Comparison of ENCODE assay signal across 26 cellular contexts in the genomic region with DNA sequence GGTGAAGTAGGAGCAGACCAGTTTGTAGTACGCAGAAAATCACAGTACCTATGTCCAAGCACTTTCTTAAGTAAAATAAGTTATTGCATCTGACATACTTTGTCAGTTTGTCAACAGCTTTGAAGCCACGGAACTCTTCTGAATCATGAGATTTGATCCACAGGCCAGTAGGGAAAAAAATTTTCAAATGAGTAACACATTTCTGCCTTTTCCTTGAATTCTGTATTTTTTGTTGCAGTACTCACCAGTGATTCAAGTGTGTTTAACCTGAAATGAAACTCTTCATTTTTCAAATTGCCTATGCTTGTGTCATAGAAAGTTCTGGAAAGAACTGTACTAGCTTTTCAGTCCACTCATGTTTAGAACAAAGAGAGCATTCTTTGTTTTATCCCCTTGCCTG.
A peak's percentile ranks its signal among the peaks of the same experiment; 100 is the strongest.
DNase-seq lines count a peak whose midpoint lies in the region; ATAC-seq and TF ChIP-seq lines count a peak whose summit lies in the region.
"Had no signal": no experiment of that assay in that cellular context is flagged by ENCODE, and none has a peak within 500 bp of the region (broad histone marks: within the 10 kb centered on the region; RNA-seq: fewer than 3 reads in every experiment).

No MANE protein-coding gene starts in this region.

- H3K4me3 ChIP-seq in PC-3 (ENCODE audit: low read length) (no peak overlapping the region), choroid plexus epithelial cell (ENCODE audit: low read depth, low read length) (no peak overlapping the region), mesenchymal stem cell (ENCODE audit: insufficient read depth in 1 of 2, low read depth in 1 of 2, low read length in 2 of 2) (no peak overlapping the region)
- H3K4me3 ChIP-seq: dorsolateral prefrontal cortex, MG63, mucosa of descending colon, neural progenitor cell, prostate gland, skin epidermis had no signal

- no peak overlapping the region for H2BK15ac ChIP-seq in mesenchymal stem cell (ENCODE audit: low read depth, poor library complexity, severe bottlenecking)

- H3K27me3 Mint-ChIP-seq in activated CD4-positive, alpha-beta T cell treated with anti-CD3 and anti-CD28 coated beads for 36 hours, result no peaks in the 10 kb centered on the region
- H3K27me3 Mint-ChIP-seq in naive thymus-derived CD8-positive, alpha-beta T cell, result peaks cover 0 to 9% (median 0%) of the 10 kb centered on the region in 5 donors
- H3K27me3 Mint-ChIP-seq: CD4-positive, alpha-beta memory T cell; T-helper 17 cell had no signal

- no peaks in the 10 kb centered on the region for H3K36me3 Mint-ChIP-seq in activated CD4-positive, alpha-beta T cell treated with anti-CD3 and anti-CD28 coated beads for 36 hours (ENCODE audit: low read depth)
- H3K36me3 Mint-ChIP-seq in naive thymus-derived CD8-positive, alpha-beta T cell, result no peaks in the 10 kb centered on the region
- H3K36me3 Mint-ChIP-seq: CD4-positive, alpha-beta memory T cell; neural progenitor cell had no signal

- no peak overlapping the region for H3K27ac Mint-ChIP-seq in activated CD4-positive, alpha-beta T cell treated with anti-CD3 and anti-CD28 coated beads for 36 hours
- H3K27ac Mint-ChIP-seq in naive thymus-derived CD8-positive, alpha-beta T cell, result no peak overlapping the region
- H3K27ac Mint-ChIP-seq: neural progenitor cell, T-helper 17 cell had no signal

- 0% methylated on average over 1 of the region's 2 CpGs for WGBS in mesenchymal stem cell

- H3K27ac ChIP-seq in PC-3 (ENCODE audit: low read length), result peak overlapping the region; percentile 96
- H3K27ac ChIP-seq in mesenchymal stem cell (ENCODE audit: low read length, poor library complexity, severe bottlenecking), result no peak overlapping the region
- H3K27ac ChIP-seq: dorsolateral prefrontal cortex, neural progenitor cell, prostate gland, skin epidermis, WERI-Rb-1 had no signal

- no peak overlapping the region for H3K4ac ChIP-seq in mesenchymal stem cell (ENCODE audit: low read depth in 1 of 2, low read length in 2 of 2)

- peak; percentile 26 for DNase-seq in EL
- peak; percentile 69 for DNase-seq in PC-3
- DNase-seq in choroid plexus epithelial cell (ENCODE audit: low read depth), result peak; percentile 12
- DNase-seq in mesenchymal stem cell, result peak; percentile 7
- DNase-seq in hypothalamus (lab: John Stamatoyannopoulos, UW), result no peak
- no peak for DNase-seq in COLO668 (lab: John Stamatoyannopoulos, UW; ENCODE audit: unreplicated experiment)
- no peak for DNase-seq in activated CD4-positive, alpha-beta T cell treated with anti-CD3 and anti-CD28 coated beads for 36 hours
- no peak for DNase-seq in naive thymus-derived CD8-positive, alpha-beta T cell
- DNase-seq: activated CD8-positive, alpha-beta memory T cell treated with anti-CD3 and anti-CD28 coated beads, Interleukin-2, amount 50 U/mL, for 48 hours; activated effector memory CD4-positive, alpha-beta T cell treated with Interleukin-2 at 50 U/mL for 16 hours; CD4-positive, alpha-beta memory T cell; dorsolateral prefrontal cortex; head of caudate nucleus; MG63; mucosa of descending colon; NCI-H1436 treated with DMSO at 0.1 percent for 48 hours; NCI-H2171 treated with DMSO at 0.1 percent for 48 hours; SIG-M5; stimulated activated naive CD4-positive, alpha-beta T cell; T-helper 17 cell; WERI-Rb-1 had no signal

- H3K9ac ChIP-seq in PC-3 (ENCODE audit: low read length), result peak overlapping the region; percentile 58
- H3K9ac ChIP-seq in mesenchymal stem cell (ENCODE audit: low read length), result peak overlapping the region; percentile 39
- H3K9ac ChIP-seq: neural progenitor cell had no signal

- TF ChIP-seq CTCF in PC-3 (conservative IDR thresholded peaks at IDR 0.05; ENCODE audit: low read depth, low read length) (no peak), choroid plexus epithelial cell (conservative IDR thresholded peaks at IDR 0.05; ENCODE audit: low read depth, low read length) (no peak)

- H4K20me1 ChIP-seq in PC-3 (ENCODE audit: low read length), result no peaks in the 10 kb centered on the region

- H3K14ac ChIP-seq in mesenchymal stem cell (ENCODE audit: low read length in 2 of 2), result no peak overlapping the region

- H3K9me3 ChIP-seq in PC-3 (ENCODE audit: low read length), result no peaks in the 10 kb centered on the region
- no peaks in the 10 kb centered on the region for H3K9me3 ChIP-seq in mesenchymal stem cell (ENCODE audit: control insufficient read depth, low read length)
- H3K9me3 ChIP-seq: MG63, mucosa of descending colon, prostate gland had no signal

- H3K4me2 ChIP-seq in PC-3 (ENCODE audit: low read length) (no peak overlapping the region; the same call in 1 of the 2 replicates), mesenchymal stem cell (ENCODE audit: low read length, poor library complexity, severe bottlenecking) (no peak overlapping the region)
- H3K4me2 ChIP-seq: neural progenitor cell had no signal

- H2BK12ac ChIP-seq in mesenchymal stem cell (ENCODE audit: low read length in 2 of 2), result no peak overlapping the region

- H4K8ac ChIP-seq in mesenchymal stem cell (ENCODE audit: low read length), result no peak overlapping the region

- no peaks in the 10 kb centered on the region for H3K9me3 Mint-ChIP-seq in activated CD4-positive, alpha-beta T cell treated with anti-CD3 and anti-CD28 coated beads for 36 hours (ENCODE audit: low read depth)
- H3K9me3 Mint-ChIP-seq in naive thymus-derived CD8-positive, alpha-beta T cell, result no peaks in the 10 kb centered on the region
- H3K9me3 Mint-ChIP-seq: neural progenitor cell had no signal

- H3K9me2 ChIP-seq in PC-3 (replicated peaks; ENCODE audit: low read length), result no peaks in the 10 kb centered on the region

- H2AK5ac ChIP-seq in mesenchymal stem cell (ENCODE audit: low read length, severe bottlenecking), result no peak overlapping the region

- H3K4me1 ChIP-seq in PC-3 (ENCODE audit: insufficient read depth, low read length), result peaks cover 37% of the 10 kb centered on the region
- H3K4me1 ChIP-seq in mesenchymal stem cell (ENCODE audit: control insufficient read depth, insufficient read depth, low read depth, low read length), result no peaks in the 10 kb centered on the region
- H3K4me1 ChIP-seq: prostate gland had no signal

- H3K79me1 ChIP-seq in mesenchymal stem cell (replicated peaks; ENCODE audit: low read length, poor library complexity, severe bottlenecking), result no peaks in the 10 kb centered on the region

- no peak overlapping the region for H3K23ac ChIP-seq in mesenchymal stem cell (ENCODE audit: low read length in 2 of 2)

- no peak overlapping the region for H4K91ac ChIP-seq in mesenchymal stem cell (ENCODE audit: low read length)

- no peak overlapping the region for H2BK5ac ChIP-seq in mesenchymal stem cell (ENCODE audit: low read depth, low read length, poor library complexity, severe bottlenecking)

- no peaks in the 10 kb centered on the region for H3K79me2 ChIP-seq in PC-3 (ENCODE audit: low read length)

- H3F3A ChIP-seq in PC-3 (ENCODE audit: low read length, unreplicated experiment), result no peaks in the 10 kb centered on the region

- H3K4me3 Mint-ChIP-seq in activated CD4-positive, alpha-beta T cell treated with anti-CD3 and anti-CD28 coated beads for 36 hours, result no peak overlapping the region
- no peak overlapping the region for H3K4me3 Mint-ChIP-seq in naive thymus-derived CD8-positive, alpha-beta T cell
- H3K4me3 Mint-ChIP-seq: CD4-positive, alpha-beta memory T cell; neural progenitor cell; T-helper 17 cell had no signal

- CTCF ChIA-PET in PC-3 (lab: Charles Lee), result no interaction called here
- CTCF ChIA-PET in activated CD4-positive, alpha-beta T cell treated with anti-CD3 and anti-CD28 coated beads for 36 hours (lab: Charles Lee), result no interaction called here

- no peak overlapping the region for H2AFZ ChIP-seq in PC-3 (ENCODE audit: low read length)
- no peak overlapping the region for H2AFZ ChIP-seq in mesenchymal stem cell (ENCODE audit: low read depth, low read length)
- H2AFZ ChIP-seq: neural progenitor cell had no signal

- no peak overlapping the region for H2BK120ac ChIP-seq in mesenchymal stem cell (ENCODE audit: low read depth, low read length)

- no peaks in the 10 kb centered on the region for H3K27me3 ChIP-seq in PC-3 (ENCODE audit: low read length)
- no peaks in the 10 kb centered on the region for H3K27me3 ChIP-seq in mesenchymal stem cell (ENCODE audit: control insufficient read depth in 1 of 2, insufficient read depth in 1 of 2, low read length in 2 of 2)
- H3K27me3 ChIP-seq: MG63, neural progenitor cell had no signal

- POLR2A ChIA-PET in PC-3 (lab: Charles Lee; ENCODE audit: unreplicated experiment), result no interaction called here
- POLR2A ChIA-PET in activated CD4-positive, alpha-beta T cell treated with anti-CD3 and anti-CD28 coated beads for 36 hours (lab: Charles Lee), result no interaction called here
- POLR2A ChIA-PET in naive thymus-derived CD8-positive, alpha-beta T cell (lab: Charles Lee), result no interaction called here

- H3K18ac ChIP-seq in mesenchymal stem cell (ENCODE audit: low read depth in 1 of 2, low read length in 2 of 2), result no peak overlapping the region

- no TSS peak for BruUV-seq in PC-3 (replicated peaks; lab: Mats Ljungman, UMichigan)

- H3K4me1 Mint-ChIP-seq in activated CD4-positive, alpha-beta T cell treated with anti-CD3 and anti-CD28 coated beads for 36 hours, result peaks cover 6% of the 10 kb centered on the region
- peaks cover 7 to 15% (median 11%) of the 10 kb centered on the region in 4 donors for H3K4me1 Mint-ChIP-seq in naive thymus-derived CD8-positive, alpha-beta T cell
- H3K4me1 Mint-ChIP-seq: neural progenitor cell had no signal

- H3K36me3 ChIP-seq in PC-3 (ENCODE audit: low read depth, low read length) (no peaks in the 10 kb centered on the region), mesenchymal stem cell (ENCODE audit: control insufficient read depth in 1 of 2, insufficient read depth in 2 of 2, low read depth in 1 of 2, low read length in 2 of 2) (no peaks in the 10 kb centered on the region)
- H3K36me3 ChIP-seq: MG63, neural progenitor cell, prostate gland, WERI-Rb-1 had no signal

- intact Hi-C loops in PC-3 (cut with micrococcal nuclease), result no loop called here
- intact Hi-C loops in activated CD4-positive, alpha-beta T cell treated with anti-CD3 and anti-CD28 coated beads for 36 hours (cut with DNase I, micrococcal nuclease), result no loop called here

- ATAC-seq in PC-3, result peak; percentile 14; the same call in 1 of the 2 replicates
- no peak for ATAC-seq in activated CD4-positive, alpha-beta T cell treated with anti-CD3 and anti-CD28 coated beads for 36 hours
- ATAC-seq in naive thymus-derived CD8-positive, alpha-beta T cell, result no peak
- ATAC-seq: HCT116, HepG2, mucosa of descending colon, T-helper 17 cell had no signal

Comparison
In these comparisons a context has a peak if more than half of its experiments do, and no peak if none do; other contexts are left out.
1. DNase-seq: peak in EL (single experiment), PC-3 (single experiment), choroid plexus epithelial cell (single experiment) and mesenchymal stem cell (single experiment); none in hypothalamus (0 of 51), COLO668 (single experiment), activated CD4-positive, alpha-beta T cell treated with anti-CD3 and anti-CD28 coated beads for 36 hours (single experiment) and naive thymus-derived CD8-positive, alpha-beta T cell (0 of 10).